Comparison of ENCODE assay signal across 8 cellular contexts in genomic region chr18:59957957-59958356, GRCh38. TPM values are rescaled to one million over a fixed set of nuclear protein-coding genes. Genes with fewer than 3 reads are reported as not detected.
DNase-seq lines count a peak whose midpoint lies in the region; ATAC-seq and TF ChIP-seq lines count a peak whose summit lies in the region.
"Had no signal": no experiment of that assay in that cellular context is flagged by ENCODE, and none has a peak within 500 bp of the region (broad histone marks: within the 10 kb centered on the region; RNA-seq: fewer than 3 reads in every experiment).

No MANE protein-coding gene starts in this region.

- TF ChIP-seq CTCF in colonic mucosa (IDR thresholded peaks at IDR 0.05) = no peak
- no peak for TF ChIP-seq CTCF in transverse colon (IDR thresholded peaks at IDR 0.05)
- no peak for TF ChIP-seq CTCF in tibial artery (IDR thresholded peaks at IDR 0.05)

- intact Hi-C loops in colonic mucosa (cut with DNase I) = no loop called here
- intact Hi-C loops in transverse colon (cut with DNase I; ENCODE audit: low total_unique reads) = no loop called here
- intact Hi-C loops in tibial artery (cut with DNase I; ENCODE audit: low total_unique reads) = no loop called here

- peak; percentile 92 to 97 for DNase-seq in NCI-H524 (lab: John Stamatoyannopoulos, UW)
- peak; percentile 46 for DNase-seq in colonic mucosa
- DNase-seq in transverse colon = peak; percentile 47
- DNase-seq in tibial artery = no peak
- no peak for DNase-seq in naive thymus-derived CD8-positive, alpha-beta T cell

- H3K4me1 Mint-ChIP-seq in naive thymus-derived CD8-positive, alpha-beta T cell = peaks cover 0 to 45% (median 0%) of the 10 kb centered on the region in 4 donors

- no peak for TF ChIP-seq POLR2A in transverse colon (IDR thresholded peaks at IDR 0.05)

- H3K27me3 ChIP-seq in colonic mucosa (no peaks in the 10 kb centered on the region), transverse colon (no peaks in the 10 kb centered on the region), tibial artery (no peaks in the 10 kb centered on the region)
- H3K27me3 ChIP-seq: right lobe of liver had no signal

- H3K4me3 ChIP-seq in colonic mucosa (no peak overlapping the region), transverse colon (no peak overlapping the region), tibial artery (no peak overlapping the region)
- H3K4me3 ChIP-seq: right lobe of liver had no signal

- H3K27ac ChIP-seq in colonic mucosa (no peak overlapping the region), transverse colon (no peak overlapping the region), tibial artery (no peak overlapping the region)
- H3K27ac ChIP-seq: right lobe of liver had no signal

- WGBS in transverse colon (ENCODE audit: low coverage in 1 of 2), 2 donors = 23 to 24% methylated on average over 2 of the region's 2 CpGs

- no peak overlapping the region for H3K4me3 Mint-ChIP-seq in naive thymus-derived CD8-positive, alpha-beta T cell

- no peaks in the 10 kb centered on the region for H3K4me1 ChIP-seq in colonic mucosa
- no peaks in the 10 kb centered on the region for H3K4me1 ChIP-seq in transverse colon
- H3K4me1 ChIP-seq in tibial artery = no peaks in the 10 kb centered on the region
- H3K4me1 ChIP-seq: right lobe of liver had no signal

- ATAC-seq in GM18868 (IDR thresholded peaks at IDR 0.05; ENCODE audit: unreplicated experiment) (peak; percentile 30), HG03432 (IDR thresholded peaks at IDR 0.05; ENCODE audit: unreplicated experiment) (peak; percentile 33)
- ATAC-seq in naive thymus-derived CD8-positive, alpha-beta T cell = no peak
- ATAC-seq: right lobe of liver had no signal

- no peaks in the 10 kb centered on the region for H3K9me3 Mint-ChIP-seq in naive thymus-derived CD8-positive, alpha-beta T cell

- no peak overlapping the region for H3K9ac ChIP-seq in colonic mucosa (ENCODE audit: low read depth in 2 of 2, low read length in 2 of 2)

- H3K27ac Mint-ChIP-seq in naive thymus-derived CD8-positive, alpha-beta T cell = no peak overlapping the region

- H3K9me3 ChIP-seq in colonic mucosa (no peaks in the 10 kb centered on the region), transverse colon (no peaks in the 10 kb centered on the region), tibial artery (no peaks in the 10 kb centered on the region)
- H3K9me3 ChIP-seq: right lobe of liver had no signal

- H3K36me3 Mint-ChIP-seq in naive thymus-derived CD8-positive, alpha-beta T cell = no peaks in the 10 kb centered on the region

- POLR2A ChIA-PET in naive thymus-derived CD8-positive, alpha-beta T cell (lab: Charles Lee) = no interaction called here

- no peak for TF ChIP-seq EP300 in transverse colon (IDR thresholded peaks at IDR 0.05; ENCODE audit: low read depth)

- peaks cover 0 to 10% (median 0%) of the 10 kb centered on the region in 5 donors for H3K27me3 Mint-ChIP-seq in naive thymus-derived CD8-positive, alpha-beta T cell

- H3K36me3 ChIP-seq in colonic mucosa = no peaks in the 10 kb centered on the region
- no peaks in the 10 kb centered on the region for H3K36me3 ChIP-seq in transverse colon
- H3K36me3 ChIP-seq in tibial artery = no peaks in the 10 kb centered on the region
- H3K36me3 ChIP-seq: right lobe of liver had no signal

- in situ Hi-C loops in transverse colon (cut with MboI; ENCODE audit: low pct_ligation_motif_present in 1 of 4, low pct_unique_long_range_greater_than_20kb in 1 of 4, low sequenced_read_pairs in 3 of 4) = no loop called here

RNA-seq across cellular contexts. Expression of gene PMAIP1, which starts 58.2 kb away (rescaled TPM):
- total RNA-seq in colonic mucosa (1 to 10 TPM; 4.3 to 4.9 TPM), transverse colon (10 to 100 TPM in 1 of 4 donors, 1 to 10 TPM in 1, under 1 TPM in 1, not detected in 1; 0.82 to 66.5 (median 3.5) TPM)
- 10 to 100 TPM; 20.1 to 20.3 TPM for total RNA-seq in naive thymus-derived CD8-positive, alpha-beta T cell
- polyA plus RNA-seq in naive thymus-derived CD8-positive, alpha-beta T cell = 10 to 100 TPM in 1 of 3 donors, 1 to 10 TPM in 2; 2.6 to 16.0 (median 3.0) TPM

Comparison
In these comparisons a context has a peak if more than half of its experiments do, and no peak if none do; other contexts are left out.
1. ATAC-seq: peak in GM18868 (single experiment) and HG03432 (single experiment); none in naive thymus-derived CD8-positive, alpha-beta T cell (0 of 2).
2. DNase-seq: peak in NCI-H524 (2 of 2), colonic mucosa (single experiment) and transverse colon (single experiment); none in tibial artery (0 of 2) and naive thymus-derived CD8-positive, alpha-beta T cell (0 of 10).